Comparison of ENCODE assay signal across 1 cellular context in genomic region chr3:186617038-186617934, GRCh38.
TF ChIP-seq lines count a peak whose summit lies in the region.

No MANE protein-coding gene starts in this region.

TF ChIP-seq in H1, 55 proteins besides CTCF, POLR2A, EP300 and RAD21:
- TF ChIP-seq HDAC6 (IDR thresholded peaks at IDR 0.05; ENCODE audit: low read depth, low read length) (no peak), RBBP5 (IDR thresholded peaks at IDR 0.05; ENCODE audit: borderline replicate concordance, low read depth, low read length) (no peak), BACH1 (IDR thresholded peaks at IDR 0.05; ENCODE audit: low read length) (no peak), CEBPB (IDR thresholded peaks at IDR 0.05; ENCODE audit: low read depth, low read length) (no peak), JUN (IDR thresholded peaks at IDR 0.05; ENCODE audit: low read depth, low read length) (no peak), TEAD4 (IDR thresholded peaks at IDR 0.05; ENCODE audit: low read depth, low read length) (peak; percentile 40; the same call in 1 of the 2 replicates), TBP (IDR thresholded peaks at IDR 0.05; ENCODE audit: low read depth, low read length) (0 out of 2 replicates have a peak, but pooled peaks have one; percentile 15), YY1 (IDR thresholded peaks at IDR 0.05; ENCODE audit: low read depth, low read length) (peak; percentile 91), CBX8 (IDR thresholded peaks at IDR 0.05; ENCODE audit: borderline replicate concordance, low read depth, low read length) (no peak), CREB1 (IDR thresholded peaks at IDR 0.05) (peak; percentile 65), TCF12 (IDR thresholded peaks at IDR 0.05; ENCODE audit: low read depth, low read length) (no peak)
- TF ChIP-seq, protein P1, sequence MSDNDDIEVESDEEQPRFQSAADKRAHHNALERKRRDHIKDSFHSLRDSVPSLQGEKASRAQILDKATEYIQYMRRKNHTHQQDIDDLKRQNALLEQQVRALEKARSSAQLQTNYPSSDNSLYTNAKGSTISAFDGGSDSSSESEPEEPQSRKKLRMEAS (IDR thresholded peaks at IDR 0.05): peak; percentile 67
